1 cellular context compared by ENCODE assay signal in genomic region chr11:115927823-115928329, GRCh38.
TF ChIP-seq lines count a peak whose summit lies in the region.

No MANE protein-coding gene starts in this region.

TF ChIP-seq in GM23338, 12 proteins besides CTCF, POLR2A, EP300 and RAD21 (continued from another document):
- TF ChIP-seq ZNF462 (CRISPR knock-in tag; IDR thresholded peaks at IDR 0.05), result no peak
- TF ChIP-seq EZH2phosphoT487 (IDR thresholded peaks at IDR 0.05; ENCODE audit: unreplicated experiment), result no peak
- no peak for TF ChIP-seq POLR2AphosphoS5 (IDR thresholded peaks at IDR 0.05; ENCODE audit: low read depth)
